In the genomic region with DNA sequence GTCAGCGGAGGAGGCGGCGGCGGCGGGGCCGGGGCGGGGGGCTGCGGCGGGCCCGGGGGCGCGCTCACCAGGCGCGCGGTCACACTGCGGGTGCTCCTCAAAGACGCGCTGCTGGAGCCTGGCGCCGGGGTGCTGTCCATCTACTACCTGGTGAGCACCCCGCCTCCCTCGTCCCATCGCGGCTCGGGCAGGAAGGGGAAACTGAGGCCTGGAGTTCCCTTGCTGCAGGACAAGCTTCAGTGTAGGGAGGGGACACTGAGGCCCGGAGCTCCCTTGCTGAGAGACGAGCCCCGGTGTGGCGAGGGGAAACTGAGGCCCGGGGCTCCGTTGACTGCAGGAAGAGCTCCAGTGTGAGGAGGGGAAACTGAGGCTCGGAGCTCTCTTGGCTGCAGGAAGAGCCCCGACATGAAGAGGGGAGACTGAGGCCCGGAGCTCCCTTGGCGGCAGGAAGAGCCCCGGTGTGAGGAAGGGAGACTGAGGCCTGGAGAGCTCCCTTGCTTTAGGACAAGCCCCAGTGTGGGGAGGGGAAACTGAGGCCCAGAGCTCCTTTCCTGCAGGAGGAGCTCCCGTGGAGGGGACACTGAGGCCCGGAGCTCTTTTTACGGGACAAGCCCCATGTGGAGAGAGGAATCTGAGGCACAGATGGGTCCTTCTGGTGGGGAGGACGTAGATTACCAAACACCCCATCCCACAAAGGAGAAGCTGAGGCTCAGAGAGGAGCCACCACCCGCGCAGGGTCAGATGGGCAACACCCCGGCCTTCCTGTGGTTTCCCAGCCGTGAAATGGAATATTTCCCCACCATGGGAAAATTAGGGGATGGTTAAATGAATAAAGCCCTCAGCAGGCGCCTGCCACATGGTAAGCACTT, we compare ENCODE assay signal across 8 cellular contexts. TPM values are rescaled to one million over a fixed set of nuclear protein-coding genes. Genes with fewer than 3 reads are reported as not detected.
A peak's percentile ranks its signal among the peaks of the same experiment; 100 is the strongest.
DNase-seq lines count a peak whose midpoint lies in the region; ATAC-seq and TF ChIP-seq lines count a peak whose summit lies in the region.

No MANE protein-coding gene starts in this region.

- H3K27me3 Mint-ChIP-seq in brain: no peaks in the 10 kb centered on the region

- peaks cover 24% of the 10 kb centered on the region for H3K4me1 Mint-ChIP-seq in brain

- DNase-seq in mucosa of descending colon: peak in 2 of 3 donors; percentile 47 to 78
- DNase-seq in superior temporal gyrus (ENCODE audit: extremely low spot score): no peak
- DNase-seq in NCI-H146 (lab: John Stamatoyannopoulos, UW): no peak
- no peak for DNase-seq in NK-92 (lab: John Stamatoyannopoulos, UW; ENCODE audit: unreplicated experiment)

- ATAC-seq in mucosa of descending colon: no peak
- no peak for ATAC-seq in HG02610 (IDR thresholded peaks at IDR 0.05; ENCODE audit: unreplicated experiment)

- peak overlapping the region in 1 of 5 experiments; percentile 31 for H3K27ac Mint-ChIP-seq in brain

- TF ChIP-seq CTCF in brain (conservative IDR thresholded peaks at IDR 0.05) (no peak), mucosa of descending colon (IDR thresholded peaks at IDR 0.05) (no peak)

- H3K27ac ChIP-seq in ACC112 (ENCODE audit: low read depth, low read length) (no peak overlapping the region), HUES64 (ENCODE audit: low read depth, low read length) (no peak overlapping the region; the same call in 1 of the 2 replicates)

- peaks cover 37% of the 10 kb centered on the region for H3K36me3 Mint-ChIP-seq in brain

- no peaks in the 10 kb centered on the region for H3K27me3 ChIP-seq in ACC112 (ENCODE audit: insufficient read depth, low read length)
- H3K27me3 ChIP-seq in HUES64 (ENCODE audit: insufficient read depth, low read length): no peaks in the 10 kb centered on the region

- H2AFZ ChIP-seq in ACC112 (ENCODE audit: low read length, unreplicated experiment): peak overlapping the region; percentile 60

- H3K4me1 ChIP-seq in ACC112 (ENCODE audit: control insufficient read depth, insufficient read depth, low read length, unreplicated experiment) (no peaks in the 10 kb centered on the region), HUES64 (ENCODE audit: insufficient read depth, low read length) (no peaks in the 10 kb centered on the region), mucosa of descending colon (ENCODE audit: low read depth) (peaks cover 26% of the 10 kb centered on the region)

- H3K36me3 ChIP-seq in ACC112 (ENCODE audit: insufficient read depth, low read length): no peaks in the 10 kb centered on the region
- H3K36me3 ChIP-seq in HUES64 (ENCODE audit: insufficient read depth, low read length): peaks cover 30% of the 10 kb centered on the region
- peaks cover 5% of the 10 kb centered on the region for H3K36me3 ChIP-seq in mucosa of descending colon (ENCODE audit: low read depth)

- H3K4me3 ChIP-seq in ACC112 (ENCODE audit: low read depth, low read length) (peak overlapping the region; percentile 93), HUES64 (ENCODE audit: low read length) (peak overlapping the region; percentile 73), mucosa of descending colon (peak overlapping the region; percentile 57)

- 31% methylated on average over 44 of the region's 45 CpGs for WGBS in HUES64

- peak overlapping the region; percentile 80 to 99 (median 82) for H3K4me3 Mint-ChIP-seq in brain

- H3K9me3 Mint-ChIP-seq in brain: peaks cover 0 to 3% (median 0%) of the 10 kb centered on the region in 5 experiments

- intact Hi-C loops in mucosa of descending colon (cut with DNase I, micrococcal nuclease): no loop called here

- no peaks in the 10 kb centered on the region for H3K79me2 ChIP-seq in ACC112 (ENCODE audit: control insufficient read depth, insufficient read depth, low read length, unreplicated experiment)

- H3K9me3 ChIP-seq in HUES64 (ENCODE audit: insufficient read depth, low read depth, low read length): no peaks in the 10 kb centered on the region
- no peaks in the 10 kb centered on the region for H3K9me3 ChIP-seq in mucosa of descending colon

- H3K9ac ChIP-seq in HUES64 (ENCODE audit: low read depth, low read length): peak overlapping the region; percentile 87; the same call in 1 of the 2 replicates

RNA-seq across cellular contexts. Expression of a gene that starts 0.7 kb away (rescaled TPM):
- 22.9 TPM for polyA plus RNA-seq in HUES64 (2013, experiment 1 of 2)
- 19.0 TPM for polyA plus RNA-seq in HUES64 (2013, experiment 2 of 2)
- polyA plus RNA-seq in brain (ENCODE audit: insufficient read depth, low read depth, low replicate concordance): 73.2 TPM
- total RNA-seq in mucosa of descending colon: 10 to 100 TPM; 43.8 to 82.8 (median 49.0) TPM

RNA-seq across cellular contexts. Expression of a gene that starts 5.5 kb away (rescaled TPM):
- 9.6 TPM for polyA plus RNA-seq in HUES64 (2013, experiment 1 of 2)
- 10.1 TPM for polyA plus RNA-seq in HUES64 (2013, experiment 2 of 2)
- polyA plus RNA-seq in brain (ENCODE audit: insufficient read depth, low read depth, low replicate concordance): 25.7 TPM
- total RNA-seq in mucosa of descending colon: 100 to 1,000 TPM in 2 of 3 donors, 10 to 100 TPM in 1; 91.4 to 330 (median 183) TPM

RNA-seq across cellular contexts. Expression of a gene that starts 39.7 kb away (rescaled TPM):
- polyA plus RNA-seq in HUES64 (2013, experiment 1 of 2): 42.7 TPM
- polyA plus RNA-seq in HUES64 (2013, experiment 2 of 2): 44.6 TPM
- polyA plus RNA-seq in brain (ENCODE audit: insufficient read depth, low read depth, low replicate concordance): 106 TPM
- total RNA-seq in mucosa of descending colon: 1 to 10 TPM in 1 of 3 donors, under 1 TPM in 2; 0.64 to 2.0 (median 0.84) TPM

RNA-seq across cellular contexts. Expression of a gene that starts 41.9 kb away (rescaled TPM):
- 0.25 TPM for polyA plus RNA-seq in HUES64 (2013, experiment 1 of 2)
- 0.95 TPM for polyA plus RNA-seq in HUES64 (2013, experiment 2 of 2)
- 2.9 TPM for polyA plus RNA-seq in brain (ENCODE audit: insufficient read depth, low read depth, low replicate concordance)
- total RNA-seq in mucosa of descending colon: 1 to 10 TPM in 2 of 3 donors, under 1 TPM in 1; 0.46 to 1.3 (median 1.2) TPM

RNA-seq across cellular contexts. Expression of a gene that starts 56.3 kb away (rescaled TPM):
- polyA plus RNA-seq in HUES64 (2013, experiment 1 of 2): 79.1 TPM
- 76.6 TPM for polyA plus RNA-seq in HUES64 (2013, experiment 2 of 2)
- polyA plus RNA-seq in brain (ENCODE audit: insufficient read depth, low read depth, low replicate concordance): 129 TPM
- total RNA-seq in mucosa of descending colon: 10 to 100 TPM; 31.7 to 54.9 (median 47.5) TPM

Comparison
In these comparisons a context has a peak if more than half of its experiments do, and no peak if none do; other contexts are left out.
1. DNase-seq: peak in mucosa of descending colon (2 of 3); none in superior temporal gyrus (single experiment), NCI-H146 (single experiment) and NK-92 (single experiment).
2. Peak in every context shown above with its lines, with median percentiles within 50 percentile points of each other: H3K4me3 ChIP-seq.